In the genomic region with DNA sequence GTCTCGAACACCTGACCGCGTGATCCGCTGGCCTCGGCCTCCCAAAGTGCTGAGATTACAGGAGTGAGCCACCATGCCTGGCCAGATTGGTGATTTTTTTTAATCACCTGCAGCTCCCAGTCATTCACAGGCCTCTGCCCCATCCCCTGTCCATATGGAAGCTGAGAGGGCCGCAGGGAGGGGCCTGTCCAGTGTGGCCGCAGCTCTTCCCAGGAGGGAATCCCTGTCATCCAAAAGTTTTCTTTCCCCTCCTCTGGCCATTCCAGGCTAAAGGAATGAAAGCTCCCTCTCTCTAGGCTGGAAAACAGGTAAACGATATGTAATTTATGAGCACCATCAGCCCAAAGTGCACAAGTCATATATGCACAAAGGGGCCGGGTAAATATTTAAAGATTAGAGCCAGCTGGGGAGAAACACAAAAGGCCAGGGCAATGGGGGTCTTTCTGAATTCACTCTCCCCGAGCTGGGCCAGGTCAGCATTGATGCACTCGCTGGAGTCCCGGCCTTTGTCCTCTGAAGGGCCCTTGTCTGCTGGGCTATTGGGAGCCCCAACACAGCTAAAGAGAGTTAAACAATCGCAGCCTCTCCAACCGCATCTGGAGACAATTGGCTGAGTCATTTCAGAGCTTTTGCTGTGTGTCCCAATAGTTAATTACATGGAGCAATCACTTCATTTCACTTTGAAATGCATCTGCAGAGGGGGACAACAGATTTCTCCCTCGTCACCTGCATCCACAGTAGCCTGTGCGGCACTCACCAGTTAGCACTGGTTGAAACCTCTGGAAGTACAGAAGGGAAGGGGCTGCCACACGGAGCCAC, we compare ENCODE assay signal across 1 cellular context.
TF ChIP-seq lines count a peak whose summit lies in the region.

No MANE protein-coding gene starts in this region.

TF ChIP-seq in H1, 55 proteins besides CTCF, POLR2A, EP300 and RAD21:
- TF ChIP-seq SP2 (IDR thresholded peaks at IDR 0.05; ENCODE audit: low read length) (no peak), CEBPB (IDR thresholded peaks at IDR 0.05; ENCODE audit: low read depth, low read length) (peak; percentile 49; the same call in 1 of the 2 replicates), BACH1 (IDR thresholded peaks at IDR 0.05; ENCODE audit: low read length) (peak; percentile 64), GTF2F1 (IDR thresholded peaks at IDR 0.05; ENCODE audit: borderline replicate concordance, low read depth, low read length) (no peak), MAFK (IDR thresholded peaks at IDR 0.05; ENCODE audit: low read depth, low read length) (peak; percentile 62; the same call in 1 of the 2 replicates), TAF1 (IDR thresholded peaks at IDR 0.05; ENCODE audit: low read depth, low read length) (peak; percentile 16; the same call in 1 of the 2 replicates), SUZ12 (IDR thresholded peaks at IDR 0.05; ENCODE audit: low read length) (no peak; the same call in 1 of the 2 replicates), TBP (IDR thresholded peaks at IDR 0.05; ENCODE audit: low read depth, low read length) (no peak), JUND (IDR thresholded peaks at IDR 0.05; ENCODE audit: low read length) (peak; percentile 46; the same call in 1 of the 2 replicates), TCF12 (IDR thresholded peaks at IDR 0.05; ENCODE audit: low read depth, low read length) (0 out of 2 replicates have a peak, but pooled peaks have one; percentile 21)
